Comparison of ENCODE assay signal across 1 cellular context in the genomic region with DNA sequence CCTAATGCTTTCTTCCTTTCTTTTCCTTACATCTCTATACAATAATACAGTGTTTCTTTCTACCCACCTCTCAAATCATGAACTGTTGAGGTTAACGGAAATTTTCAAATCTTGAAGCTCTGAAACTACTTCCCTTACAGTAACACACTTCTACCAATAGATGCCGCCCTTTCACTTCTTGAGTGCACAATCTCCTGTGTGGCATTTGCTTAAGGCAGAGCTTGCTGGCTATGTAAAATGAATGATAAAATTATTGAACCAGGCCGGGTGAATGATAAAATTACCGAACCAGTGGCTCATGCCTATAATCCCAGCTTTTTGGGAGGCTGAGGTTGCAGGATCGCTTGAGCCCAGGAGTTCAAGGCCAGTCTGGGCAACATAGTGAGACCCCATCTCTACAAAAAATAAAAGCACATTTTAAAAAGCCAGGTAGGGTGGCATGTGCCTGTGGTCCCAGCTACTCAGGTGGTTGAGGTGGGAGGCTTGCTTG.
TF ChIP-seq lines count a peak whose summit lies in the region.

No MANE protein-coding gene starts in this region.

TF ChIP-seq in GM12878, 131 proteins besides CTCF, POLR2A, EP300 and RAD21 (continued from another document):
- TF ChIP-seq, protein P1, sequence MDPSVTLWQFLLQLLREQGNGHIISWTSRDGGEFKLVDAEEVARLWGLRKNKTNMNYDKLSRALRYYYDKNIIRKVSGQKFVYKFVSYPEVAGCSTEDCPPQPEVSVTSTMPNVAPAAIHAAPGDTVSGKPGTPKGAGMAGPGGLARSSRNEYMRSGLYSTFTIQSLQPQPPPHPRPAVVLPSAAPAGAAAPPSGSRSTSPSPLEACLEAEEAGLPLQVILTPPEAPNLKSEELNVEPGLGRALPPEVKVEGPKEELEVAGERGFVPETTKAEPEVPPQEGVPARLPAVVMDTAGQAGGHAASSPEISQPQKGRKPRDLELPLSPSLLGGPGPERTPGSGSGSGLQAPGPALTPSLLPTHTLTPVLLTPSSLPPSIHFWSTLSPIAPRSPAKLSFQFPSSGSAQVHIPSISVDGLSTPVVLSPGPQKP (IDR thresholded peaks at IDR 0.05; ENCODE audit: low read depth, low read length), result no peak
TF ChIP-seq in GM12878: peak in this region for 2.
